In the genomic region with DNA sequence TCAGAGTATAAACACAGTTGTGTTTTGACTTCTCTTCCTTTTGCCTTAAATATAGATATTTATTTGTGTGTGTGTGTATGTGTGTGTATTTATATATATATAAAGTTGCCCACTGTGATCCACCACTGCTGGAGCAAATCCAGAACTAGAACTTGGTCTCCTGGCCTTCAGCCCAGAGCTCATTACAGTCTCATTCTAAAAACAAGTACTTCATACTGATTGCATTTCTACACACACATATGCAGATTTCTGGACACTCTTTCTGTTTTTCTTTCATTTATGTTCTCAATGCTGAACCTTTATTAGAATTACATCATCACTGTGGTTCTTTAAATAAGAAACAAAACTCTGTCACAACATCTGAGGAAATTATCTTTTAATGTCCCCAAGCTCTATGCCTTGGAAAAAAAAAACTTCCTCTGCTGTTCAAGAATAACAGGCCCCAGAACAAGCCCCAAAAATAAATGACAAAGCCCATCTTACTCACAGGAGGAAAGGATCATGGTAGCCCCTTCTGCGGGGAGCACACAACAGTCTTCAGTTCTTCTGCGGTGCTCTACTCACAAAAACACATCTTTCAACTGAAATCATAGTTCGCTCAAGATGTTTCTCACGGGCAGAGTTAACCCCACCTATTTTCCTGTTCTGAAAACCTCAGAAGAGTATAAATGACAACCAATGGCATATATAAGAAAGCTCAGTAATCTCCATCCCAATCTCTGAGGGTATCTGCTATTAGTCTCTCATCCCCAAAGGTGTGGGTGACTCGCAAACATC, we compare ENCODE assay signal across 2 cellular contexts.
TF ChIP-seq lines count a peak whose summit lies in the region.

A gene (minus strand): TSS at position 583 of the 777 bp plus-strand sequence. CDS start 80 bp downstream, at position 503.

TF ChIP-seq in GM12878, 131 proteins besides CTCF, POLR2A, EP300 and RAD21:
- TF ChIP-seq, protein P1, sequence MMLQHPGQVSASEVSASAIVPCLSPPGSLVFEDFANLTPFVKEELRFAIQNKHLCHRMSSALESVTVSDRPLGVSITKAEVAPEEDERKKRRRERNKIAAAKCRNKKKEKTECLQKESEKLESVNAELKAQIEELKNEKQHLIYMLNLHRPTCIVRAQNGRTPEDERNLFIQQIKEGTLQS (IDR thresholded peaks at IDR 0.05; ENCODE audit: borderline replicate concordance, extremely low read depth, low read depth, low read length), result no peak
- TF ChIP-seq EED (IDR thresholded peaks at IDR 0.05; ENCODE audit: low read depth) (no peak), POU2F2 (IDR thresholded peaks at IDR 0.05; ENCODE audit: borderline replicate concordance, low read depth, low read length) (no peak), CBX3 (IDR thresholded peaks at IDR 0.05; ENCODE audit: borderline replicate concordance, low read depth) (no peak), NRF1 (conservative IDR thresholded peaks at IDR 0.05; ENCODE audit: low read depth, low read length) (no peak), NFYA (IDR thresholded peaks at IDR 0.05; ENCODE audit: borderline replicate concordance, low read depth, low read length) (no peak), BCL11A (IDR thresholded peaks at IDR 0.05; ENCODE audit: low read depth, low read length) (no peak), ZBED1 (IDR thresholded peaks at IDR 0.05; ENCODE audit: borderline replicate concordance) (no peak), RCOR1 (conservative IDR thresholded peaks at IDR 0.05; ENCODE audit: low read depth, low read length) (no peak), ZSCAN29 (IDR thresholded peaks at IDR 0.05) (no peak), GATAD2B (conservative IDR thresholded peaks at IDR 0.05; ENCODE audit: low read depth) (no peak), ESRRA (IDR thresholded peaks at IDR 0.05; ENCODE audit: low read length) (no peak), YY1 (IDR thresholded peaks at IDR 0.05; ENCODE audit: low read depth, low read length) (no peak), IKZF1 (conservative IDR thresholded peaks at IDR 0.05) (no peak)
- TF ChIP-seq, protein P2, sequence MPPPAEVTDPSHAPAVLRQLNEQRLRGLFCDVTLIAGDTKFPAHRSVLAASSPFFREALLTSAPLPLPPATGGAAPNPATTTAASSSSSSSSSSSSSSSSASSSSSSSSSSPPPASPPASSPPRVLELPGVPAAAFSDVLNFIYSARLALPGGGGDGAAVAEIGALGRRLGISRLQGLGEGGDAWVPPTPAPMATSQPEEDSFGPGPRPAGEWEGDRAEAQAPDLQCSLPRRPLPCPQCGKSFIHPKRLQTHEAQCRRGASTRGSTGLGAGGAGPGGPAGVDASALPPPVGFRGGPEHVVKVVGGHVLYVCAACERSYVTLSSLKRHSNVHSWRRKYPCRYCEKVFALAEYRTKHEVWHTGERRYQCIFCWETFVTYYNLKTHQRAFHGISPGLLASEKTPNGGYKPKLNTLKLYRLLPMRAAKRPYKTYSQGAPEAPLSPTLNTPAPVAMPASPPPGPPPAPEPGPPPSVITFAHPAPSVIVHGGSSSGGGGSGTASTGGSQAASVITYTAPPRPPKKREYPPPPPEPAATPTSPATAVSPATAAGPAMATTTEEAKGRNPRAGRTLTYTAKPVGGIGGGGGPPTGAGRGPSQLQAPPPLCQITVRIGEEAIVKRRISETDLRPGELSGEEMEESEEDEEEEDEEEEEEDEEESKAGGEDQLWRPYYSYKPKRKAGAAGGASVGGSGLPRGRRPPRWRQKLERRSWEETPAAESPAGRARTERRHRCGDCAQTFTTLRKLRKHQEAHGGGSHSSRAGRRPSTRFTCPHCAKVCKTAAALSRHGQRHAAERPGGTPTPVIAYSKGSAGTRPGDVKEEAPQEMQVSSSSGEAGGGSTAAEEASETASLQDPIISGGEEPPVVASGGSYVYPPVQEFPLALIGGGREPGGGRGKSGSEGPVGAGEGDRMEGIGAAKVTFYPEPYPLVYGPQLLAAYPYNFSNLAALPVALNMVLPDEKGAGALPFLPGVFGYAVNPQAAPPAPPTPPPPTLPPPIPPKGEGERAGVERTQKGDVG (CRISPR knock-in tag; IDR thresholded peaks at IDR 0.05), result no peak
- TF ChIP-seq, protein P3, sequence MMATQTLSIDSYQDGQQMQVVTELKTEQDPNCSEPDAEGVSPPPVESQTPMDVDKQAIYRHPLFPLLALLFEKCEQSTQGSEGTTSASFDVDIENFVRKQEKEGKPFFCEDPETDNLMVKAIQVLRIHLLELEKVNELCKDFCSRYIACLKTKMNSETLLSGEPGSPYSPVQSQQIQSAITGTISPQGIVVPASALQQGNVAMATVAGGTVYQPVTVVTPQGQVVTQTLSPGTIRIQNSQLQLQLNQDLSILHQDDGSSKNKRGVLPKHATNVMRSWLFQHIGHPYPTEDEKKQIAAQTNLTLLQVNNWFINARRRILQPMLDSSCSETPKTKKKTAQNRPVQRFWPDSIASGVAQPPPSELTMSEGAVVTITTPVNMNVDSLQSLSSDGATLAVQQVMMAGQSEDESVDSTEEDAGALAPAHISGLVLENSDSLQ (IDR thresholded peaks at IDR 0.05), result no peak

TF ChIP-seq in GM12891, 5 proteins besides CTCF, POLR2A, EP300 and RAD21 (continued from another document):
- no peak for TF ChIP-seq PAX5 (IDR thresholded peaks at IDR 0.05; ENCODE audit: insufficient read depth, low read length, severe bottlenecking)
TF ChIP-seq in GM12891: peak in this region for 0.
